Comparison of ENCODE assay signal across 25 cellular contexts in genomic region chr4:34289489-34289888, GRCh38.
"Had no signal": no experiment of that assay in that cellular context is flagged by ENCODE, and none has a peak within 500 bp of the region (broad histone marks: within the 10 kb centered on the region; RNA-seq: fewer than 3 reads in every experiment).

No MANE protein-coding gene starts in this region.

- H3K27me3 ChIP-seq: breast epithelium, Peyer's patch, SJCRH30 had no signal

- H3K27me3 Mint-ChIP-seq: activated CD8-positive, alpha-beta memory T cell treated with anti-CD3 and anti-CD28 coated beads, Interleukin-2, amount 10 ng/mL, durations not matched to agents 7 days and 5 days; activated naive CD8-positive, alpha-beta T cell treated with anti-CD3 and anti-CD28 coated beads, Interleukin-2, amount 50 U/mL, for 24 hours had no signal

- H3K36me3 Mint-ChIP-seq: activated CD8-positive, alpha-beta memory T cell treated with anti-CD3 and anti-CD28 coated beads, Interleukin-2, amount 10 ng/mL, durations not matched to agents 7 days and 5 days; activated naive CD4-positive, alpha-beta T cell treated with anti-CD3 and anti-CD28 coated beads, Interleukin-2, amount 50 U/mL, for 72 hours; WTC11 had no signal

- H3K27ac Mint-ChIP-seq: activated CD8-positive, alpha-beta memory T cell treated with anti-CD3 and anti-CD28 coated beads, Interleukin-2, amount 10 ng/mL, durations not matched to agents 7 days and 5 days; activated naive CD4-positive, alpha-beta T cell treated with anti-CD3 and anti-CD28 coated beads, Interleukin-2, amount 50 U/mL, for 72 hours; activated naive CD8-positive, alpha-beta T cell treated with anti-CD3 and anti-CD28 coated beads, Interleukin-2, amount 50 U/mL, for 24 hours; T-helper 1 cell treated with Interleukin-12 subunit alpha and Interleukin-12 subunit beta and Interleukin-4 antibody, amounts not matched to agents 30 μg/mL and 1 μg/mL, for 36 hours; WTC11 had no signal

- H3K4me1 ChIP-seq: breast epithelium, Peyer's patch, SJCRH30 had no signal

- ATAC-seq: activated CD8-positive, alpha-beta memory T cell treated with anti-CD3 and anti-CD28 coated beads, Interleukin-2, amount 10 ng/mL, durations not matched to agents 7 days and 5 days; activated naive CD4-positive, alpha-beta T cell treated with anti-CD3 and anti-CD28 coated beads, Interleukin-2, amount 50 U/mL, for 72 hours; activated naive CD8-positive, alpha-beta T cell treated with anti-CD3 and anti-CD28 coated beads, Interleukin-2, amount 50 U/mL, for 24 hours; activated T-cell treated with anti-CD3 and anti-CD28 coated beads, Interleukin-2, amount 50 U/mL, for 4 hours; WTC11 had no signal

- H3K9me3 Mint-ChIP-seq: WTC11 had no signal

- H3K4me1 Mint-ChIP-seq: activated CD8-positive, alpha-beta memory T cell treated with anti-CD3 and anti-CD28 coated beads, Interleukin-2, amount 10 ng/mL, durations not matched to agents 7 days and 5 days; activated naive CD8-positive, alpha-beta T cell treated with anti-CD3 and anti-CD28 coated beads, Interleukin-2, amount 50 U/mL, for 24 hours had no signal

- DNase-seq: activated CD4-positive, alpha-beta T cell treated with anti-CD3 and anti-CD28 coated beads for 48 hours; activated CD4-positive, alpha-beta T cell treated with anti-CD3 and anti-CD28 coated beads, Interleukin-2, amount 50 U/mL, for 4 hours; activated CD4-positive, CD25-positive, alpha-beta regulatory T cell treated with anti-CD3 and anti-CD28 coated beads, Interleukin-2, amount 50 U/mL, for 72 hours; activated CD8-positive, alpha-beta memory T cell treated with anti-CD3 and anti-CD28 coated beads, Interleukin-2, amount 10 ng/mL, durations not matched to agents 7 days and 5 days; activated effector memory CD4-positive, alpha-beta T cell treated with anti-CD3 and anti-CD28 coated beads, Interleukin-2, amount 50 U/mL, for 16 hours; activated naive CD4-positive, alpha-beta T cell treated with Interleukin-2 at 50 U/mL for 16 hours; activated naive CD8-positive, alpha-beta T cell treated with anti-CD3 and anti-CD28 coated beads, Interleukin-2, amount 50 U/mL, for 24 hours; activated T-cell treated with anti-CD3 and anti-CD28 coated beads, Interleukin-2, amount 50 U/mL, for 4 hours; aorta; caudate nucleus; Kasumi-1; NCI-H1105 treated with DMSO at 0.1 percent for 48 hours; NCI-H1436 treated with DMSO at 0.1 percent for 48 hours; NCI-H187; NCI-H2081; NCI-H446; NCI-H524; Peyer's patch; Right ventricle myocardium superior; SJCRH30 had no signal

- H3K27ac ChIP-seq: breast epithelium, Peyer's patch, RWPE1, SJCRH30 had no signal

- H3K4me3 ChIP-seq: breast epithelium, Peyer's patch, SJCRH30 had no signal

- H3K36me3 ChIP-seq: Peyer's patch, SJCRH30 had no signal

- H3K4me3 Mint-ChIP-seq: activated CD8-positive, alpha-beta memory T cell treated with anti-CD3 and anti-CD28 coated beads, Interleukin-2, amount 10 ng/mL, durations not matched to agents 7 days and 5 days; activated naive CD8-positive, alpha-beta T cell treated with anti-CD3 and anti-CD28 coated beads, Interleukin-2, amount 50 U/mL, for 24 hours; activated T-cell treated with anti-CD3 and anti-CD28 coated beads, Interleukin-2, amount 50 U/mL, for 4 hours; T-helper 1 cell treated with Interleukin-12 subunit alpha and Interleukin-12 subunit beta and Interleukin-4 antibody, amounts not matched to agents 30 μg/mL and 1 μg/mL, for 36 hours; WTC11 had no signal

- H3K9me3 ChIP-seq: breast epithelium, Peyer's patch, SJCRH30 had no signal
